Comparison of ENCODE assay signal across 1 cellular context in the genomic region with DNA sequence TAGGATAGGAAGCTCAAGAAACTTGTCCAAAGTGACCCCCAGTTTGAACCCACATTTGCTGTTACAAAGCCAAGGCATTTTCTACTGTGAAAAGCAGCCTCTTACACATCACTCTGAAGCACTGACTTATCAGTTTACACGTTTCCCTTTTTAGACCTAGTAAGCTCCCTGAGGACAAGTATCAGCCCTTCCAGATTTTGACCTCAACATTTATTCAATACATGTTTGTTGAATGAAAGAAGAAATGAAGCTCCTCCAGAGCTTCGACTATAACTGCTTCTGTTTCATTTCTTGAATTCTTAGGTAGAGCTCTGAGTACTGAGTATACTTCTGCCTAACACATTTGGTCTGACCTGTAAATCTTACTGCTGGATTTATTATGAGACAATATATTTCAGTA.
TF ChIP-seq lines count a peak whose summit lies in the region.

No MANE protein-coding gene starts in this region.

TF ChIP-seq in GM23338, 12 proteins besides CTCF, POLR2A, EP300 and RAD21 (continued from another document):
- TF ChIP-seq JUNB (IDR thresholded peaks at IDR 0.05; ENCODE audit: unreplicated experiment) (no peak), CREB1 (CRISPR knock-in tag; IDR thresholded peaks at IDR 0.05; ENCODE audit: low read depth) (no peak), STAT1 (IDR thresholded peaks at IDR 0.05; ENCODE audit: unreplicated experiment) (no peak), ZNF331 (CRISPR knock-in tag; IDR thresholded peaks at IDR 0.05; ENCODE audit: low read depth) (no peak), ZNF114 (CRISPR knock-in tag; IDR thresholded peaks at IDR 0.05) (no peak), EZH2 (IDR thresholded peaks at IDR 0.05; ENCODE audit: low read depth, unreplicated experiment) (no peak)
- TF ChIP-seq, protein P1, sequence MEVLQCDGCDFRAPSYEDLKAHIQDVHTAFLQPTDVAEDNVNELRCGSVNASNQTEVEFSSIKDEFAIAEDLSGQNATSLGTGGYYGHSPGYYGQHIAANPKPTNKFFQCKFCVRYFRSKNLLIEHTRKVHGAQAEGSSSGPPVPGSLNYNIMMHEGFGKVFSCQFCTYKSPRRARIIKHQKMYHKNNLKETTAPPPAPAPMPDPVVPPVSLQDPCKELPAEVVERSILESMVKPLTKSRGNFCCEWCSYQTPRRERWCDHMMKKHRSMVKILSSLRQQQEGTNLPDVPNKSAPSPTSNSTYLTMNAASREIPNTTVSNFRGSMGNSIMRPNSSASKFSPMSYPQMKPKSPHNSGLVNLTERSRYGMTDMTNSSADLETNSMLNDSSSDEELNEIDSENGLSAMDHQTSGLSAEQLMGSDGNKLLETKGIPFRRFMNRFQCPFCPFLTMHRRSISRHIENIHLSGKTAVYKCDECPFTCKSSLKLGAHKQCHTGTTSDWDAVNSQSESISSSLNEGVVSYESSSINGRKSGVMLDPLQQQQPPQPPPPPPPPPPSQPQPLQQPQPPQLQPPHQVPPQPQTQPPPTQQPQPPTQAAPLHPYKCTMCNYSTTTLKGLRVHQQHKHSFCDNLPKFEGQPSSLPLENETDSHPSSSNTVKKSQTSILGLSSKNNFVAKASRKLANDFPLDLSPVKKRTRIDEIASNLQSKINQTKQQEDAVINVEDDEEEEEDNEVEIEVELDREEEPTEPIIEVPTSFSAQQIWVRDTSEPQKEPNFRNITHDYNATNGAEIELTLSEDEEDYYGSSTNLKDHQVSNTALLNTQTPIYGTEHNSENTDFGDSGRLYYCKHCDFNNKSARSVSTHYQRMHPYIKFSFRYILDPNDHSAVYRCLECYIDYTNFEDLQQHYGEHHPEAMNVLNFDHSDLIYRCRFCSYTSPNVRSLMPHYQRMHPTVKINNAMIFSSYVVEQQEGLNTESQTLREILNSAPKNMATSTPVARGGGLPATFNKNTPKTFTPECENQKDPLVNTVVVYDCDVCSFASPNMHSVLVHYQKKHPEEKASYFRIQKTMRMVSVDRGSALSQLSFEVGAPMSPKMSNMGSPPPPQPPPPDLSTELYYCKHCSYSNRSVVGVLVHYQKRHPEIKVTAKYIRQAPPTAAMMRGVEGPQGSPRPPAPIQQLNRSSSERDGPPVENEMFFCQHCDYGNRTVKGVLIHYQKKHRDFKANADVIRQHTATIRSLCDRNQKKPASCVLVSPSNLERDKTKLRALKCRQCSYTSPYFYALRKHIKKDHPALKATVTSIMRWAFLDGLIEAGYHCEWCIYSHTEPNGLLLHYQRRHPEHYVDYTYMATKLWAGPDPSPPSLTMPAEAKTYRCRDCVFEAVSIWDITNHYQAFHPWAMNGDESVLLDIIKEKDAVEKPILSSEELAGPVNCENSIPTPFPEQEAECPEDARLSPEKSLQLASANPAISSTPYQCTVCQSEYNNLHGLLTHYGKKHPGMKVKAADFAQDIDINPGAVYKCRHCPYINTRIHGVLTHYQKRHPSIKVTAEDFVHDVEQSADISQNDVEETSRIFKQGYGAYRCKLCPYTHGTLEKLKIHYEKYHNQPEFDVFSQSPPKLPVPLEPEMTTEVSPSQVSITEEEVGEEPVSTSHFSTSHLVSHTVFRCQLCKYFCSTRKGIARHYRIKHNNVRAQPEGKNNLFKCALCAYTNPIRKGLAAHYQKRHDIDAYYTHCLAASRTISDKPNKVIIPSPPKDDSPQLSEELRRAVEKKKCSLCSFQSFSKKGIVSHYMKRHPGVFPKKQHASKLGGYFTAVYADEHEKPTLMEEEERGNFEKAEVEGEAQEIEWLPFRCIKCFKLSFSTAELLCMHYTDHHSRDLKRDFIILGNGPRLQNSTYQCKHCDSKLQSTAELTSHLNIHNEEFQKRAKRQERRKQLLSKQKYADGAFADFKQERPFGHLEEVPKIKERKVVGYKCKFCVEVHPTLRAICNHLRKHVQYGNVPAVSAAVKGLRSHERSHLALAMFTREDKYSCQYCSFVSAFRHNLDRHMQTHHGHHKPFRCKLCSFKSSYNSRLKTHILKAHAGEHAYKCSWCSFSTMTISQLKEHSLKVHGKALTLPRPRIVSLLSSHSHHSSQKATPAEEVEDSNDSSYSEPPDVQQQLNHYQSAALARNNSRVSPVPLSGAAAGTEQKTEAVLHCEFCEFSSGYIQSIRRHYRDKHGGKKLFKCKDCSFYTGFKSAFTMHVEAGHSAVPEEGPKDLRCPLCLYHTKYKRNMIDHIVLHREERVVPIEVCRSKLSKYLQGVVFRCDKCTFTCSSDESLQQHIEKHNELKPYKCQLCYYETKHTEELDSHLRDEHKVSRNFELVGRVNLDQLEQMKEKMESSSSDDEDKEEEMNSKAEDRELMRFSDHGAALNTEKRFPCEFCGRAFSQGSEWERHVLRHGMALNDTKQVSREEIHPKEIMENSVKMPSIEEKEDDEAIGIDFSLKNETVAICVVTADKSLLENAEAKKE (CRISPR knock-in tag; IDR thresholded peaks at IDR 0.05), result no peak
- TF ChIP-seq, protein P2, sequence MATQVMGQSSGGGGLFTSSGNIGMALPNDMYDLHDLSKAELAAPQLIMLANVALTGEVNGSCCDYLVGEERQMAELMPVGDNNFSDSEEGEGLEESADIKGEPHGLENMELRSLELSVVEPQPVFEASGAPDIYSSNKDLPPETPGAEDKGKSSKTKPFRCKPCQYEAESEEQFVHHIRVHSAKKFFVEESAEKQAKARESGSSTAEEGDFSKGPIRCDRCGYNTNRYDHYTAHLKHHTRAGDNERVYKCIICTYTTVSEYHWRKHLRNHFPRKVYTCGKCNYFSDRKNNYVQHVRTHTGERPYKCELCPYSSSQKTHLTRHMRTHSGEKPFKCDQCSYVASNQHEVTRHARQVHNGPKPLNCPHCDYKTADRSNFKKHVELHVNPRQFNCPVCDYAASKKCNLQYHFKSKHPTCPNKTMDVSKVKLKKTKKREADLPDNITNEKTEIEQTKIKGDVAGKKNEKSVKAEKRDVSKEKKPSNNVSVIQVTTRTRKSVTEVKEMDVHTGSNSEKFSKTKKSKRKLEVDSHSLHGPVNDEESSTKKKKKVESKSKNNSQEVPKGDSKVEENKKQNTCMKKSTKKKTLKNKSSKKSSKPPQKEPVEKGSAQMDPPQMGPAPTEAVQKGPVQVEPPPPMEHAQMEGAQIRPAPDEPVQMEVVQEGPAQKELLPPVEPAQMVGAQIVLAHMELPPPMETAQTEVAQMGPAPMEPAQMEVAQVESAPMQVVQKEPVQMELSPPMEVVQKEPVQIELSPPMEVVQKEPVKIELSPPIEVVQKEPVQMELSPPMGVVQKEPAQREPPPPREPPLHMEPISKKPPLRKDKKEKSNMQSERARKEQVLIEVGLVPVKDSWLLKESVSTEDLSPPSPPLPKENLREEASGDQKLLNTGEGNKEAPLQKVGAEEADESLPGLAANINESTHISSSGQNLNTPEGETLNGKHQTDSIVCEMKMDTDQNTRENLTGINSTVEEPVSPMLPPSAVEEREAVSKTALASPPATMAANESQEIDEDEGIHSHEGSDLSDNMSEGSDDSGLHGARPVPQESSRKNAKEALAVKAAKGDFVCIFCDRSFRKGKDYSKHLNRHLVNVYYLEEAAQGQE (IDR thresholded peaks at IDR 0.05; ENCODE audit: unreplicated experiment), result no peak
TF ChIP-seq in GM23338: peak in this region for 0.
